6 cellular contexts compared by ENCODE assay signal in the genomic region with DNA sequence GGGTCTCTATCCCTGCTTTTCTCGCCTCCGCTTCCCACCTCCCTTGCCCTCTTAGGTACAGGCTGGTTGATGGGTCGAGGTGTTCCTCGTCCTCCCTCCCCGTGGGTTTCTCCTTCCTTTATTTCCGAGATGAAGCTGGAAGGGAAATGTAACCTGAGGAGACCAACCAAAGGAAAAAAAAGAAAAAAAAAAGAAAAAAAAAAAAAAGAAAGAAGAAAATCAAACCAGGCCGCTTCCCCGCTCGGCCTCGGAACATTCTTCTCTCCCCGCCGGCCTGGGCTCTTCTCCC. TPM values are rescaled to one million over a fixed set of nuclear protein-coding genes. Genes with fewer than 3 reads are reported as not detected.
A peak's percentile ranks its signal among the peaks of the same experiment; 100 is the strongest.
DNase-seq lines count a peak whose midpoint lies in the region; ATAC-seq and TF ChIP-seq lines count a peak whose summit lies in the region.

No MANE protein-coding gene starts in this region.

- H3K27ac ChIP-seq in right atrium auricular region (peak overlapping the region; percentile 83 to 93), iPS-18a (ENCODE audit: low read length) (no peak overlapping the region), aorta (ENCODE audit: low read depth in 1 of 2, low read length in 2 of 2) (peak overlapping the region; percentile 64 to 94)

- H3K9me3 ChIP-seq in right atrium auricular region (no peaks in the 10 kb centered on the region), iPS-18a (ENCODE audit: control insufficient read depth, low read depth, low read length) (no peaks in the 10 kb centered on the region), aorta (ENCODE audit: control insufficient read depth, low read length) (no peaks in the 10 kb centered on the region)

- 1 to 2% methylated on average over 11 to 12 of the region's 12 CpGs for WGBS in aorta, 2 donors

- H3K9ac ChIP-seq in iPS-18a (ENCODE audit: low read length) = peak overlapping the region; percentile 32

- TF ChIP-seq CTCF in right atrium auricular region (IDR thresholded peaks at IDR 0.05) = no peak

- intact Hi-C loops in left cardiac atrium (cut with DNase I) (loop anchor here (5.0 kb wide), 2 partner anchors 36 to 66 kb away; no protein-coding TSS in a partner anchor), aorta (cut with DNase I) (loop anchor here in 1 of 2 donors (1.0 to 2.0 kb wide), 3 partner anchors 64 to 220 kb away; partner anchors contain the start of genes PSME2 and RNF31)

- DNase-seq in right atrium auricular region (ENCODE audit: low spot score) (no peak), left cardiac atrium (no peak), aorta (no peak)

- H3K27me3 ChIP-seq in right atrium auricular region = peaks cover 0 to 4% of the 10 kb centered on the region in 2 donors
- peaks cover 21% of the 10 kb centered on the region for H3K27me3 ChIP-seq in iPS-18a (ENCODE audit: control insufficient read depth, insufficient read depth, low read length)
- H3K27me3 ChIP-seq in aorta (ENCODE audit: control insufficient read depth in 1 of 2, insufficient read depth in 2 of 2, low read length in 1 of 2) = no peaks in the 10 kb centered on the region

- ATAC-seq in left cardiac atrium (no peak), aorta (ENCODE audit: low FRiP score) (no peak), HG03378 (IDR thresholded peaks at IDR 0.05; ENCODE audit: unreplicated experiment) (no peak), GM21367 (IDR thresholded peaks at IDR 0.05; ENCODE audit: unreplicated experiment) (no peak)

- no peaks in the 10 kb centered on the region for H3K36me3 ChIP-seq in right atrium auricular region
- H3K36me3 ChIP-seq in iPS-18a (ENCODE audit: control insufficient read depth, low read depth, low read length) = no peaks in the 10 kb centered on the region
- no peaks in the 10 kb centered on the region for H3K36me3 ChIP-seq in aorta (ENCODE audit: control insufficient read depth in 1 of 2, insufficient read depth in 2 of 2, low read length in 1 of 2)

- H3K4me1 ChIP-seq in right atrium auricular region (peaks cover 0 to 48% of the 10 kb centered on the region in 2 donors), iPS-18a (ENCODE audit: control insufficient read depth, low read depth, low read length) (peaks cover 15% of the 10 kb centered on the region), aorta (ENCODE audit: control insufficient read depth in 1 of 2, insufficient read depth in 2 of 2, low read length in 2 of 2) (no peaks in the 10 kb centered on the region)

- H3K4me3 ChIP-seq in right atrium auricular region = peak overlapping the region; percentile 59 to 60
- peak overlapping the region; percentile 67 for H3K4me3 ChIP-seq in iPS-18a (ENCODE audit: low read length)
- H3K4me3 ChIP-seq in aorta (ENCODE audit: low read length in 2 of 2) = no peak overlapping the region

RNA-seq across cellular contexts. Expression of gene NFATC4, which starts 1.7 kb away (rescaled TPM):
- total RNA-seq in right atrium auricular region = 10 to 100 TPM; 12.5 to 13.4 TPM
- total RNA-seq in left cardiac atrium = 10 to 100 TPM; 23.9 to 30.9 TPM
- 100 to 1,000 TPM in 1 of 2 donors, 10 to 100 TPM in 1; 85.5 to 121 TPM for total RNA-seq in aorta
- polyA plus RNA-seq in aorta = 100 to 1,000 TPM in 1 of 2 donors, 10 to 100 TPM in 1; 23.0 to 572 TPM

RNA-seq across cellular contexts. Expression of gene RIPK3, which starts 26.5 kb away (rescaled TPM):
- total RNA-seq in right atrium auricular region = 1 to 10 TPM; 1.9 to 3.8 TPM
- total RNA-seq in left cardiac atrium = 1 to 10 TPM; 6.5 to 6.7 TPM
- 10 to 100 TPM in 1 of 2 donors, 1 to 10 TPM in 1; 8.0 to 15.8 TPM for total RNA-seq in aorta
- polyA plus RNA-seq in aorta = 1 to 10 TPM; 4.0 to 6.1 TPM

RNA-seq across cellular contexts. Expression of gene ADCY4, which starts 31.4 kb away (rescaled TPM):
- total RNA-seq in right atrium auricular region (10 to 100 TPM; 17.1 to 25.5 TPM), left cardiac atrium (10 to 100 TPM; 19.2 to 43.9 TPM), aorta (100 to 1,000 TPM in 1 of 2 donors, 10 to 100 TPM in 1; 45.7 to 111 TPM)
- polyA plus RNA-seq in aorta = 1 to 10 TPM in 1 of 2 donors, under 1 TPM in 1; 0.25 to 6.1 TPM

RNA-seq across cellular contexts. Expression of gene NYNRIN, which starts 32.5 kb away (rescaled TPM):
- total RNA-seq in right atrium auricular region (10 to 100 TPM in 1 of 2 donors, 1 to 10 TPM in 1; 6.0 to 10.1 TPM), left cardiac atrium (10 to 100 TPM in 1 of 2 donors, 1 to 10 TPM in 1; 6.5 to 12.0 TPM), aorta (10 to 100 TPM; 11.2 to 31.6 TPM)
- 1 to 10 TPM; 1.8 to 5.2 TPM for polyA plus RNA-seq in aorta

RNA-seq across cellular contexts. Expression of gene LTB4R, which starts 55.0 kb away (rescaled TPM):
- total RNA-seq in right atrium auricular region (1 to 10 TPM; 1.9 to 3.0 TPM), left cardiac atrium (1 to 10 TPM; 2.8 to 3.2 TPM), aorta (1 to 10 TPM; 7.0 to 8.2 TPM)
- polyA plus RNA-seq in aorta = 1 to 10 TPM; 2.9 to 5.2 TPM

Comparison
In these comparisons a context has a peak if more than half of its experiments do, and no peak if none do; other contexts are left out.
1. H3K4me3 ChIP-seq: peak in right atrium auricular region (2 of 2) and iPS-18a (single experiment); none in aorta (0 of 2).